ENCODE assay signal across 8 cellular contexts in genomic region chr19:42284641-42285341, GRCh38.
A peak's percentile ranks its signal among the peaks of the same experiment; 100 is the strongest.
DNase-seq lines count a peak whose midpoint lies in the region; ATAC-seq and TF ChIP-seq lines count a peak whose summit lies in the region.

No MANE protein-coding gene starts in this region.

- H3K27me3 ChIP-seq in OCI-LY3 (ENCODE audit: low read depth, low read length) (no peaks in the 10 kb centered on the region), muscle layer of colon (ENCODE audit: control insufficient read depth in 1 of 2, insufficient read depth in 2 of 2, low read length in 2 of 2) (no peaks in the 10 kb centered on the region)

- H3K4me1 ChIP-seq in OCI-LY3 (ENCODE audit: low read length) (peaks cover 40% of the 10 kb centered on the region), muscle layer of colon (ENCODE audit: insufficient read depth, low read length) (peaks cover 45% of the 10 kb centered on the region)

- H3K9me3 ChIP-seq in OCI-LY3 (ENCODE audit: insufficient read depth, low read length) (no peaks in the 10 kb centered on the region), muscle layer of colon (ENCODE audit: low read length) (no peaks in the 10 kb centered on the region)

- DNase-seq in DMS 273 (lab: John Stamatoyannopoulos, UW; ENCODE audit: unreplicated experiment) (peak; percentile 53), DMS 273 treated with DMSO at 0.1 percent for 48 hours (lab: John Stamatoyannopoulos, UW) (no peak), GM19238 (ENCODE audit: insufficient read length, low spot score) (no peak)

- TF ChIP-seq CTCF in OCI-LY3 (IDR thresholded peaks at IDR 0.05; ENCODE audit: low read depth, low read length), result no peak

- peaks cover 16% of the 10 kb centered on the region for H4K20me1 ChIP-seq in OCI-LY3 (ENCODE audit: insufficient read depth, low read length)

- H3K36me3 ChIP-seq in OCI-LY3 (replicated peaks; ENCODE audit: low read depth, low read length), result peaks cover 24% of the 10 kb centered on the region
- peaks cover 29% of the 10 kb centered on the region for H3K36me3 ChIP-seq in muscle layer of colon (ENCODE audit: insufficient read depth, low read length)

- H3K27ac ChIP-seq in OCI-LY3 (ENCODE audit: low read length) (peak overlapping the region; percentile 49), cingulate gyrus (ENCODE audit: low read depth, low read length) (peak overlapping the region; percentile 94), muscle layer of colon (ENCODE audit: low read depth, low read length) (peak overlapping the region; percentile 96)

- peaks cover 19% of the 10 kb centered on the region for H3K79me2 ChIP-seq in OCI-LY3 (ENCODE audit: low read length)

- ATAC-seq in GM18873 (IDR thresholded peaks at IDR 0.05; ENCODE audit: low FRiP score, unreplicated experiment) (no peak), HG03457 (IDR thresholded peaks at IDR 0.05; ENCODE audit: unreplicated experiment) (no peak)

- H2AFZ ChIP-seq in OCI-LY3 (ENCODE audit: low read depth, low read length), result no peak overlapping the region

- H3K4me2 ChIP-seq in OCI-LY3 (ENCODE audit: low read length), result peak overlapping the region; percentile 100

- peak overlapping the region; percentile 97 for H3K9ac ChIP-seq in OCI-LY3 (ENCODE audit: low read length)
- H3K9ac ChIP-seq in muscle layer of colon (ENCODE audit: low read length), result peak overlapping the region; percentile 45

- H3K4me3 ChIP-seq in OCI-LY3 (ENCODE audit: low read length), result peak overlapping the region; percentile 99
- H3K4me3 ChIP-seq in muscle layer of colon (ENCODE audit: low read depth in 1 of 2, low read length in 2 of 2), result peak overlapping the region; percentile 69 to 71
